In the genomic region with DNA sequence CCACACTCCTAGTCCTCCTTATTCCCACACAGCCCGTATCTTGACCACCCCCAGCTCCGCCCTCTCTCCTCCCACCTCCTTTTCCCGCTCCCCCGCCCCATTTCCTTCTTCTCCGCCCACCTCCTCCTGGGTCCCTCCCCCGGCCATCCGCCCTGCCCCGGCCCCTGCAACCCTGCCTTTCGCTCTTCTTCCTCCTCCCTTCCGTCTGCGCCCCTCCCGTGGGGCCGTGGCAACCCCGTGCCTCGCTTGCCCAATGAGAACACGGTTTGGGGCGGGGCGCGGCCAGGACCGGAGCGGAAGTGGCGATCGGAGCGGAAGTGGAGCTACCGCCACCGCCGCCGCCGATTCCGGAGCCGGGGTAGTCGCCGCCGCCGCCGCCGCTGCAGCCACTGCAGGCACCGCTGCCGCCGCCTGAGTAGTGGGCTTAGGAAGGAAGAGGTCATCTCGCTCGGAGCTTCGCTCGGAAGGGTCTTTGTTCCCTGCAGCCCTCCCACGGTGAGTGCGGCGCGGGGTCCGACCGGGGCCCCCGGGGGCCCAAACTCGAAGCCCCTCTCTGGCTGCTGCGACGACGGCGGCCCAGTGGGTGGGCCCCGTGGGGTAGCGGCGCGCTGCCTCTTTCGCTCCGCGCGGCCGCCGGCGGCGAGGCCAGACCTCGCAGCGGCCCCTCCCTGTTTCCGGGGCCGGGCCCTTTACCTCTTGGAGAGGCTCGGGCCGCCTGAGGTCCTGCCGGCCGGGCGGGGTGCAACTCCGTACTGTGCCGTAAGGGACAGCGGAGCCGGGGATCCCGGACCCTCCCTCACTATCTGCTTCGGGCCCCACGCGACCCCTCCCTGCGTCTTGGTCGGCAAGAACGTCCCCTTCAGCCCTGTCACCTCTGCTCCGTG, we compare ENCODE assay signal across 8 cellular contexts. TPM values are rescaled to one million over a fixed set of nuclear protein-coding genes. Genes with fewer than 3 reads are reported as not detected.
DNase-seq lines count a peak whose midpoint lies in the region; ATAC-seq, FAIRE-seq and TF ChIP-seq lines count a peak whose summit lies in the region.

A gene (plus strand): TSS at position 314 of the 884 bp plus-strand sequence. CDS start 15,829 bp downstream, outside the sequence.

- CTCF ChIA-PET in AG04450 (lab: Charles Lee) = no interaction called here

- H3K27me3 ChIP-seq in AG04450 (ENCODE audit: control insufficient read depth, insufficient read depth, low read length) (no peaks in the 10 kb centered on the region), bronchial epithelial cell (ENCODE audit: control insufficient read depth, insufficient read depth, low read length) (no peaks in the 10 kb centered on the region)

- TF ChIP-seq CTCF in AG04450 (IDR thresholded peaks at IDR 0.05; ENCODE audit: low read depth, low read length) (no peak), WI38 (IDR thresholded peaks at IDR 0.05; ENCODE audit: low read depth, low read length) (no peak), bronchial epithelial cell (IDR thresholded peaks at IDR 0.05; ENCODE audit: insufficient read depth, low read length, severe bottlenecking) (no peak)

- DNase-seq in AG04450 (ENCODE audit: low read depth, low spot score) (peak; percentile 92), NCI-H2227 treated with DMSO at 0.1 percent for 48 hours (lab: John Stamatoyannopoulos, UW) (peak; percentile 95), bronchial epithelial cell (ENCODE audit: low read depth) (peak; percentile 87), iPS-NIHi7 (ENCODE audit: extremely low spot score) (peak; percentile 99), smooth muscle cell of the brain vasculature (ENCODE audit: low read depth, low spot score) (peak; percentile 97)

- POLR2A ChIA-PET in AG04450 (lab: Yijun Ruan, JAX) = interaction anchor here (0.7 to 1.4 kb wide), 5 partner anchors 10 to 185 kb away, joined by 3 to 9 read pairs (median 3); no protein-coding TSS in a partner anchor

- H3K4me3 ChIP-seq in AG04450 (ENCODE audit: low read depth, low read length) (peak within 1 kb of the TSS; percentile 89), WI38 (ENCODE audit: low read depth, low read length) (peak within 1 kb of the TSS; percentile 100), bronchial epithelial cell (ENCODE audit: low read depth, low read length) (peak within 1 kb of the TSS; percentile 88)

- H3K9me3 ChIP-seq in AG04450 (ENCODE audit: control insufficient read depth, insufficient read depth, low read length) = no peaks in the 10 kb centered on the region

- peaks cover under 1% of the 10 kb centered on the region for H3K36me3 ChIP-seq in bronchial epithelial cell (ENCODE audit: control insufficient read depth, insufficient read depth, low read length)

- no peak for FAIRE-seq in bronchial epithelial cell (lab: Jason Lieb, UNC)

- ATAC-seq in GM18873 (IDR thresholded peaks at IDR 0.05; ENCODE audit: low FRiP score, unreplicated experiment) = peak; percentile 72
- peak; percentile 93 for ATAC-seq in HG03139 (IDR thresholded peaks at IDR 0.05; ENCODE audit: unreplicated experiment)

- peak within 1 kb of the TSS; percentile 66 for H3K27ac ChIP-seq in AG04450 (ENCODE audit: low read depth, low read length)

RNA-seq across cellular contexts. Expression of the gene that starts here (rescaled TPM):
- 148 and 178 TPM in 2 replicates for polyA plus RNA-seq in AG04450 (2011; rRNA removed)
- polyA minus RNA-seq in AG04450 (2011; rRNA and poly(A)+ RNA removed) = 57.4 and 74.4 TPM in 2 replicates
- total RNA-seq in bronchial epithelial cell = 43.2 and 70.8 TPM in 2 replicates

Comparison
In these comparisons a context has a peak if more than half of its experiments do, and no peak if none do; other contexts are left out.
1. Peak in every context shown above with its lines: DNase-seq, ATAC-seq, H3K4me3 ChIP-seq and H3K27ac ChIP-seq.